23 cellular contexts compared by ENCODE assay signal in genomic region chr16:67664871-67665270, GRCh38. TPM values are rescaled to one million over a fixed set of nuclear protein-coding genes. Genes with fewer than 3 reads are reported as not detected.
A peak's percentile ranks its signal among the peaks of the same experiment; 100 is the strongest.
DNase-seq lines count a peak whose midpoint lies in the region; ATAC-seq, FAIRE-seq and TF ChIP-seq lines count a peak whose summit lies in the region.
"Had no signal": no experiment of that assay in that cellular context is flagged by ENCODE, and none has a peak within 500 bp of the region (broad histone marks: within the 10 kb centered on the region; RNA-seq: fewer than 3 reads in every experiment).

No MANE protein-coding gene starts in this region.

- DNase-seq in CD8-positive, alpha-beta T cell, result no peak
- DNase-seq in body of pancreas (peak; percentile 59 to 80 (median 77)), neural crest cell (ENCODE audit: low read depth, low spot score) (no peak), NCI-H1417 (lab: John Stamatoyannopoulos, UW) (no peak), kidney (no peak)
- DNase-seq: brain microvascular endothelial cell; DMS79; effector CD4-positive, alpha-beta T cell; foreskin fibroblast; GM23248; mesendoderm; NCI-H1105 treated with DMSO at 0.1 percent for 48 hours; NCI-H446; NCI-H82; stimulated activated CD4-positive, alpha-beta T cell treated with anti-CD3 and anti-CD28 coated beads, Interleukin-15, amount 100 ng/mL, for 24 hours; stimulated activated naive CD8-positive, alpha-beta T cell treated with anti-CD3 and anti-CD28 coated beads, Interleukin-15, amount 100 ng/mL, for 72 hours; thyroid gland had no signal

- POLR2A ChIA-PET in CD8-positive, alpha-beta T cell (lab: Charles Lee), result interaction anchor here (1.3 kb wide), 1 partner anchor 109 kb away, joined by 4 read pairs; no protein-coding TSS in a partner anchor

- H3K27ac ChIP-seq in BLaER1 treated with 17β-estradiol and CSF1 and Interleukin-3, amounts not matched to agents 10 nM and 100 nM, result no peak overlapping the region
- no peak overlapping the region for H3K27ac ChIP-seq in CD8-positive, alpha-beta T cell (ENCODE audit: low read depth, low read length)
- peak overlapping the region; percentile 87 to 97 (median 93) for H3K27ac ChIP-seq in body of pancreas
- no peak overlapping the region for H3K27ac ChIP-seq in kidney (ENCODE audit: low read depth in 2 of 2, low read length in 2 of 2)
- H3K27ac ChIP-seq: brain microvascular endothelial cell, GM23248, thyroid gland had no signal

- 28 to 46% methylated on average over 7 of the region's 7 CpGs for WGBS in body of pancreas, 2 donors

- peak overlapping the region in 6 of 11 experiments; percentile 2 to 87 (median 25); a peak in 3 of 22 replicates for H3K9ac ChIP-seq in BLaER1 treated with 17β-estradiol and CSF1 and Interleukin-3, amounts not matched to agents 10 nM and 100 nM
- H3K9ac ChIP-seq in kidney (ENCODE audit: low read length in 2 of 2), result no peak overlapping the region
- H3K9ac ChIP-seq: GM23248 had no signal

- no peaks in the 10 kb centered on the region for H3K9me3 Mint-ChIP-seq in CD8-positive, alpha-beta T cell
- no peaks in the 10 kb centered on the region for H3K9me3 Mint-ChIP-seq in neural crest cell
- H3K9me3 Mint-ChIP-seq: stimulated activated naive CD8-positive, alpha-beta T cell treated with anti-CD3 and anti-CD28 coated beads, Interleukin-15, amount 100 ng/mL, for 72 hours had no signal

- TF ChIP-seq POLR2A in body of pancreas (IDR thresholded peaks at IDR 0.05), result no peak

- no peak for ATAC-seq in CD8-positive, alpha-beta T cell
- ATAC-seq in body of pancreas, result no peak
- no peak for ATAC-seq in GM19023 (IDR thresholded peaks at IDR 0.05; ENCODE audit: unreplicated experiment)
- ATAC-seq: activated CD4-positive, CD25-positive, alpha-beta regulatory T cell treated with anti-CD3 and anti-CD28 coated beads, Interleukin-2, amount 50 U/mL, for 24 hours; left lobe of liver; sciatic nerve; stimulated activated naive CD8-positive, alpha-beta T cell treated with anti-CD3 and anti-CD28 coated beads, Interleukin-15, amount 100 ng/mL, for 72 hours had no signal

- H4K20me1 ChIP-seq in BLaER1 treated with 17β-estradiol and CSF1 and Interleukin-3, amounts not matched to agents 10 nM and 100 nM, result peaks cover 0 to 32% (median 8%) of the 10 kb centered on the region in 11 experiments; a peak in 12 of 22 replicates

- no peaks in the 10 kb centered on the region for H3K27me3 ChIP-seq in BLaER1 treated with 17β-estradiol and CSF1 and Interleukin-3, amounts not matched to agents 10 nM and 100 nM
- no peaks in the 10 kb centered on the region for H3K27me3 ChIP-seq in CD8-positive, alpha-beta T cell (ENCODE audit: insufficient read depth, low read length)
- no peaks in the 10 kb centered on the region for H3K27me3 ChIP-seq in body of pancreas
- H3K27me3 ChIP-seq: brain microvascular endothelial cell, thyroid gland had no signal

- intact Hi-C loops in CD8-positive, alpha-beta T cell (cut with DNase I, micrococcal nuclease), result loop anchor here (5.0 to 10.0 kb wide), 4 partner anchors 180 to 570 kb away; partner anchors contain the start of genes CENPT (in 1 of the 2), ESRP2 (in 1 of the 2), FHOD1 (in 1 of the 2) and NUTF2 (in 1 of the 2)
- intact Hi-C loops in body of pancreas (cut with DNase I) (no loop called here), kidney (cut with DNase I) (no loop called here)

- peak overlapping the region; percentile 27 for H3K4me3 Mint-ChIP-seq in CD8-positive, alpha-beta T cell
- peak overlapping the region; percentile 72 for H3K4me3 Mint-ChIP-seq in neural crest cell

- TF ChIP-seq CTCF in CD8-positive, alpha-beta T cell (IDR thresholded peaks at IDR 0.05), result no peak
- TF ChIP-seq CTCF in body of pancreas (IDR thresholded peaks at IDR 0.05), result no peak
- no peak for TF ChIP-seq CTCF in neural crest cell (conservative IDR thresholded peaks at IDR 0.05)
- TF ChIP-seq CTCF in kidney (IDR thresholded peaks at IDR 0.05; ENCODE audit: borderline replicate concordance, extremely low read depth, insufficient read depth), result no peak

- peaks cover 48 to 73% (median 55%) of the 10 kb centered on the region in 10 experiments for H3K4me1 ChIP-seq in BLaER1 treated with 17β-estradiol and CSF1 and Interleukin-3, amounts not matched to agents 10 nM and 100 nM
- H3K4me1 ChIP-seq in CD8-positive, alpha-beta T cell (ENCODE audit: insufficient read depth, low read length), result peaks cover 25% of the 10 kb centered on the region
- peaks cover 68% of the 10 kb centered on the region for H3K4me1 ChIP-seq in body of pancreas
- H3K4me1 ChIP-seq in kidney (ENCODE audit: control insufficient read depth in 1 of 2, insufficient read depth in 1 of 2, low read depth in 1 of 2, low read length in 2 of 2), result peaks cover 11 to 31% of the 10 kb centered on the region in 2 donors

- peaks cover 26% of the 10 kb centered on the region for H3K4me1 Mint-ChIP-seq in CD8-positive, alpha-beta T cell (ENCODE audit: low read depth)
- peaks cover 33% of the 10 kb centered on the region for H3K4me1 Mint-ChIP-seq in neural crest cell

- peaks cover 5% of the 10 kb centered on the region for H3K36me3 Mint-ChIP-seq in CD8-positive, alpha-beta T cell
- peaks cover 3% of the 10 kb centered on the region for H3K36me3 Mint-ChIP-seq in neural crest cell (ENCODE audit: low read depth)

- H3K4me3 ChIP-seq in BLaER1 treated with 17β-estradiol and CSF1 and Interleukin-3, amounts not matched to agents 10 nM and 100 nM, result no peak overlapping the region
- H3K4me3 ChIP-seq in CD8-positive, alpha-beta T cell (ENCODE audit: low read depth, low read length), result no peak overlapping the region
- no peak overlapping the region for H3K4me3 ChIP-seq in body of pancreas
- no peak overlapping the region for H3K4me3 ChIP-seq in kidney (ENCODE audit: low read length in 2 of 2)
- H3K4me3 ChIP-seq: thyroid gland had no signal

- CTCF ChIA-PET in CD8-positive, alpha-beta T cell (lab: Charles Lee), result interaction anchor here (0.6 to 14.3 kb wide), 4 partner anchors 20 to 143 kb away, joined by 3 to 165 read pairs (median 6); partner anchors contain the start of gene CARMIL2

- no peak overlapping the region for H3K27ac Mint-ChIP-seq in CD8-positive, alpha-beta T cell
- H3K27ac Mint-ChIP-seq in neural crest cell (ENCODE audit: unreplicated experiment), result no peak overlapping the region

- no peak for FAIRE-seq in kidney (lab: Jason Lieb, UNC)
- FAIRE-seq: GM18507 had no signal

- peaks cover 6 to 23% (median 14%) of the 10 kb centered on the region in 11 experiments; a peak in 13 of 22 replicates for H3K36me3 ChIP-seq in BLaER1 treated with 17β-estradiol and CSF1 and Interleukin-3, amounts not matched to agents 10 nM and 100 nM
- H3K36me3 ChIP-seq in CD8-positive, alpha-beta T cell (ENCODE audit: insufficient read depth, low read length), result no peaks in the 10 kb centered on the region
- no peaks in the 10 kb centered on the region for H3K36me3 ChIP-seq in body of pancreas (replicated peaks in 1 of 2; ENCODE audit: insufficient read depth in 1 of 2, low read depth in 2 of 2)
- H3K36me3 ChIP-seq in kidney (ENCODE audit: control insufficient read depth in 1 of 2, insufficient read depth in 2 of 2, low read length in 2 of 2), result peaks cover 0 to 3% of the 10 kb centered on the region in 2 donors
- H3K36me3 ChIP-seq: brain microvascular endothelial cell, thyroid gland had no signal

- H3K9me3 ChIP-seq in BLaER1 treated with 17β-estradiol and CSF1 and Interleukin-3, amounts not matched to agents 10 nM and 100 nM (replicated peaks in 1 of 11), result no peaks in the 10 kb centered on the region
- H3K9me3 ChIP-seq in CD8-positive, alpha-beta T cell (ENCODE audit: low read length), result no peaks in the 10 kb centered on the region
- H3K9me3 ChIP-seq in body of pancreas (no peaks in the 10 kb centered on the region), kidney (ENCODE audit: control insufficient read depth in 1 of 2, low read length in 2 of 2) (no peaks in the 10 kb centered on the region)
- H3K9me3 ChIP-seq: thyroid gland had no signal

- peak overlapping the region in 8 of 11 experiments; percentile 13 to 99 (median 92); a peak in 9 of 22 replicates for H3K4me2 ChIP-seq in BLaER1 treated with 17β-estradiol and CSF1 and Interleukin-3, amounts not matched to agents 10 nM and 100 nM

- no peaks in the 10 kb centered on the region for H3K27me3 Mint-ChIP-seq in CD8-positive, alpha-beta T cell (ENCODE audit: low read depth)
- H3K27me3 Mint-ChIP-seq in neural crest cell (ENCODE audit: low read depth), result peaks cover 8% of the 10 kb centered on the region
- H3K27me3 Mint-ChIP-seq: stimulated activated naive CD8-positive, alpha-beta T cell treated with anti-CD3 and anti-CD28 coated beads, Interleukin-15, amount 100 ng/mL, for 72 hours had no signal

RNA-seq across cellular contexts. Expression of gene ENKD1, which starts 1.7 kb away (rescaled TPM):
- total RNA-seq in CD8-positive, alpha-beta T cell, result 1 to 10 TPM; 1.7 to 2.5 TPM
- total RNA-seq in body of pancreas (10 to 100 TPM; 68.0 to 91.0 TPM), neural crest cell (23.3 and 24.5 TPM in 2 replicates), kidney (30.2 TPM)
- 38.3 TPM for polyA plus RNA-seq in kidney (ENCODE audit: insufficient read depth, low read depth, low replicate concordance)

RNA-seq across cellular contexts. Expression of gene C16orf86, which starts 1.7 kb away (rescaled TPM):
- 1 to 10 TPM; 1.4 to 1.6 TPM for total RNA-seq in CD8-positive, alpha-beta T cell
- total RNA-seq in body of pancreas (1 to 10 TPM; 7.5 to 9.6 TPM), neural crest cell (1.7 and 2.0 TPM in 2 replicates), kidney (6.6 TPM)
- 11.2 TPM for polyA plus RNA-seq in kidney (ENCODE audit: insufficient read depth, low read depth, low replicate concordance)

RNA-seq across cellular contexts. Expression of gene PARD6A, which starts 4.1 kb away (rescaled TPM):
- 1 to 10 TPM; 3.0 to 3.1 TPM for total RNA-seq in CD8-positive, alpha-beta T cell
- total RNA-seq in body of pancreas (10 to 100 TPM; 21.1 to 22.8 TPM), neural crest cell (7.5 and 8.3 TPM in 2 replicates), kidney (6.1 TPM)
- 17.1 TPM for polyA plus RNA-seq in kidney (ENCODE audit: insufficient read depth, low read depth, low replicate concordance)

RNA-seq across cellular contexts. Expression of gene ACD, which starts 4.8 kb away (rescaled TPM):
- total RNA-seq in CD8-positive, alpha-beta T cell, result 10 to 100 TPM; 22.2 to 23.9 TPM
- total RNA-seq in body of pancreas (10 to 100 TPM; 11.4 to 33.6 TPM), neural crest cell (39.3 and 39.8 TPM in 2 replicates), kidney (15.2 TPM)
- 20.0 TPM for polyA plus RNA-seq in kidney (ENCODE audit: insufficient read depth, low read depth, low replicate concordance)

RNA-seq across cellular contexts. Expression of gene CARMIL2, which starts 19.9 kb away (rescaled TPM):
- 100 to 1,000 TPM in 1 of 2 experiments, 10 to 100 TPM in 1; 93.2 to 111 TPM for total RNA-seq in CD8-positive, alpha-beta T cell
- total RNA-seq in body of pancreas, result 1 to 10 TPM in 1 of 2 donors, under 1 TPM in 1; 0.52 to 2.3 TPM
- total RNA-seq in neural crest cell, result 2.0 and 3.5 TPM in 2 replicates
- total RNA-seq in kidney, result 7.1 TPM
- polyA plus RNA-seq in kidney (ENCODE audit: insufficient read depth, low read depth, low replicate concordance), result 0.30 TPM
- total RNA-seq: GM23248 had no signal

Comparison
In these comparisons a context has a peak if more than half of its experiments do, and no peak if none do; other contexts are left out.
1. H3K27ac ChIP-seq: peak in body of pancreas (4 of 4); none in BLaER1 treated with 17β-estradiol and CSF1 and Interleukin-3, amounts not matched to agents 10 nM and 100 nM (0 of 11), CD8-positive, alpha-beta T cell (single experiment) and kidney (0 of 2).
2. H3K9ac ChIP-seq: peak in BLaER1 treated with 17β-estradiol and CSF1 and Interleukin-3, amounts not matched to agents 10 nM and 100 nM (6 of 11); none in kidney (0 of 2).
3. DNase-seq: peak in body of pancreas (4 of 4); none in CD8-positive, alpha-beta T cell (0 of 7), neural crest cell (single experiment), NCI-H1417 (0 of 3) and kidney (single experiment).
4. intact Hi-C loops: an anchor here in CD8-positive, alpha-beta T cell (5.0 to 10.0 kb wide); none called in body of pancreas and kidney.